In the genomic region with DNA sequence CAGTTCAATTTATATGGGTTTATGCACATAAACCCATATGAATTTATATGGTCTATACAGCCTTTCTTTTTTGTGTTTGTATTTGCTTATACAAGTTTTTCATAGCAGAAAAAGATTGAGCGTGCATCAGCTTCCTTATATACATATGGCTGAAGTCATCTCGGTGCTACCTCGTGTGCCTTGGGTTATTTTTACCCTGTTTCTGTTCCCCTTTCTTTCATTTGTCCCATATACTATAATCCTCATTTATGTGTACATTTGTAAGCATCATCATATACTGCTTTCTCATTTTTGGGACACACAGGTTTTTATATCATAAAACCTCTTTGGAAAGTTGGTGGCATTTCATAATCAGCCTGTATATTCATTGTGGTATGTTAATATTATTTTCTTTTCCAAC, we compare ENCODE assay signal across 19 cellular contexts.
DNase-seq lines count a peak whose midpoint lies in the region; ATAC-seq and TF ChIP-seq lines count a peak whose summit lies in the region.
"Had no signal": no experiment of that assay in that cellular context is flagged by ENCODE, and none has a peak within 500 bp of the region (broad histone marks: within the 10 kb centered on the region; RNA-seq: fewer than 3 reads in every experiment).

No MANE protein-coding gene starts in this region.

- peak overlapping the region; percentile 59 for H3K4me2 ChIP-seq in OCI-LY7 (ENCODE audit: low read length)
- H3K4me2 ChIP-seq: hepatocyte had no signal

- TF ChIP-seq CTCF in GM13977 (IDR thresholded peaks at IDR 0.05; ENCODE audit: extremely low read depth, insufficient read depth, missing control alignments): no peak
- no peak for TF ChIP-seq CTCF in OCI-LY7 (conservative IDR thresholded peaks at IDR 0.05; ENCODE audit: low read length)

- H3K9me3 Mint-ChIP-seq in activated T-helper 17 cell treated with anti-CD3 and anti-CD28 coated beads, Interleukin-2, amount 50 U/mL, for 72 hours: no peaks in the 10 kb centered on the region
- H3K9me3 Mint-ChIP-seq: effector memory CD8-positive, alpha-beta T cell; mesothelial cell of epicardium had no signal

- H3K27ac ChIP-seq in OCI-LY7 (ENCODE audit: low read depth, low read length, poor library complexity, severe bottlenecking): peak overlapping the region; percentile 63
- H3K27ac ChIP-seq: hepatocyte had no signal

- no peaks in the 10 kb centered on the region for H3K36me3 Mint-ChIP-seq in activated T-helper 17 cell treated with anti-CD3 and anti-CD28 coated beads, Interleukin-2, amount 50 U/mL, for 72 hours (ENCODE audit: low read depth)
- H3K36me3 Mint-ChIP-seq: mesothelial cell of epicardium had no signal

- in situ Hi-C loops in GM13977 (cut with MboI; ENCODE audit: low pct_unique_long_range_greater_than_20kb, low sequenced_read_pairs, unreplicated experiment): no loop called here

- no peak overlapping the region for H3K4me3 Mint-ChIP-seq in activated T-helper 17 cell treated with anti-CD3 and anti-CD28 coated beads, Interleukin-2, amount 50 U/mL, for 72 hours
- H3K4me3 Mint-ChIP-seq: effector memory CD8-positive, alpha-beta T cell; mesothelial cell of epicardium had no signal

- no peaks in the 10 kb centered on the region for H3K4me1 Mint-ChIP-seq in activated T-helper 17 cell treated with anti-CD3 and anti-CD28 coated beads, Interleukin-2, amount 50 U/mL, for 72 hours

- peak overlapping the region; percentile 32 for H3K4me3 ChIP-seq in OCI-LY7 (ENCODE audit: low read depth, low read length, poor library complexity, severe bottlenecking)
- H3K4me3 ChIP-seq: hepatocyte had no signal

- H3K4me1 ChIP-seq in OCI-LY7 (ENCODE audit: insufficient read depth, low read length, poor library complexity, severe bottlenecking): peaks cover 54% of the 10 kb centered on the region

- no peaks in the 10 kb centered on the region for H3K79me2 ChIP-seq in OCI-LY7 (ENCODE audit: insufficient read depth, low read depth, low read length)
- H3K79me2 ChIP-seq: hepatocyte had no signal

- CTCF ChIA-PET in OCI-LY7 (lab: Charles Lee; ENCODE audit: unreplicated experiment): no interaction called here

- H3K36me3 ChIP-seq in OCI-LY7 (ENCODE audit: insufficient read depth, low read length): no peaks in the 10 kb centered on the region

- peak overlapping the region; percentile 66 for H2AFZ ChIP-seq in OCI-LY7 (ENCODE audit: low read length)
- H2AFZ ChIP-seq: hepatocyte had no signal

- intact Hi-C loops in OCI-LY7 (cut with micrococcal nuclease; ENCODE audit: unreplicated experiment): no loop called here

- no peaks in the 10 kb centered on the region for H3K9me3 ChIP-seq in OCI-LY7 (ENCODE audit: low read length)

- no peak overlapping the region for H3K27ac Mint-ChIP-seq in activated T-helper 17 cell treated with anti-CD3 and anti-CD28 coated beads, Interleukin-2, amount 50 U/mL, for 72 hours
- H3K27ac Mint-ChIP-seq: effector memory CD8-positive, alpha-beta T cell; mesothelial cell of epicardium had no signal

- ATAC-seq in GM21515 (IDR thresholded peaks at IDR 0.05; ENCODE audit: unreplicated experiment) (peak; percentile 68), HG03378 (IDR thresholded peaks at IDR 0.05; ENCODE audit: unreplicated experiment) (peak; percentile 87), GM18498 (IDR thresholded peaks at IDR 0.05; ENCODE audit: unreplicated experiment) (no peak), GM18873 (IDR thresholded peaks at IDR 0.05; ENCODE audit: low FRiP score, unreplicated experiment) (no peak)
- no peak for ATAC-seq in activated T-helper 17 cell treated with anti-CD3 and anti-CD28 coated beads, Interleukin-2, amount 50 U/mL, for 72 hours (replicated peaks)
- ATAC-seq: effector memory CD8-positive, alpha-beta T cell; sciatic nerve had no signal

- peak; percentile 28 for DNase-seq in GM13977 (ENCODE audit: low spot score)
- peak; percentile 71 for DNase-seq in OCI-LY7 (ENCODE audit: low spot score)
- DNase-seq in retina: no peak
- DNase-seq: activated CD4-positive, alpha-beta T cell treated with anti-CD3 and anti-CD28 coated beads for 48 hours; effector memory CD8-positive, alpha-beta T cell; KBM-7; kidney glomerular epithelial cell; NCI-H1436; NCI-H226; NK-92 treated with Interleukin-12 subunit alpha and Interleukin-12 subunit beta, amount 100 ng/mL, for 24 hours; stimulated activated CD4-positive, alpha-beta T cell treated with anti-CD3 and anti-CD28 coated beads, Interleukin-1b, Interleukin-23, amount 100 ng/mL, for 48 hours had no signal

- no peaks in the 10 kb centered on the region for H3K9me2 ChIP-seq in OCI-LY7 (ENCODE audit: insufficient read depth, low read length)

- BruUV-seq in OCI-LY7 (replicated peaks; lab: Mats Ljungman, UMichigan): no TSS peak

- no peaks in the 10 kb centered on the region for H3K27me3 Mint-ChIP-seq in activated T-helper 17 cell treated with anti-CD3 and anti-CD28 coated beads, Interleukin-2, amount 50 U/mL, for 72 hours
- H3K27me3 Mint-ChIP-seq: effector memory CD8-positive, alpha-beta T cell had no signal

- no peaks in the 10 kb centered on the region for H4K20me1 ChIP-seq in OCI-LY7 (ENCODE audit: insufficient read depth, low read length)

- POLR2A ChIA-PET in OCI-LY7 (lab: Charles Lee): interaction anchor here (0.6 kb wide), 1 partner anchor 11 kb away, joined by 4 read pairs; no protein-coding TSS in a partner anchor

Comparison
In these comparisons a context has a peak if more than half of its experiments do, and no peak if none do; other contexts are left out.
1. ATAC-seq: peak in GM21515 (single experiment) and HG03378 (single experiment); none in GM18498 (single experiment), GM18873 (single experiment) and activated T-helper 17 cell treated with anti-CD3 and anti-CD28 coated beads, Interleukin-2, amount 50 U/mL, for 72 hours (single experiment).